ENCODE assay signal across 9 cellular contexts in genomic region chr3:183823963-183824362, GRCh38. TPM values are rescaled to one million over a fixed set of nuclear protein-coding genes. Genes with fewer than 3 reads are reported as not detected.
A peak's percentile ranks its signal among the peaks of the same experiment; 100 is the strongest.
DNase-seq lines count a peak whose midpoint lies in the region; TF ChIP-seq lines count a peak whose summit lies in the region.
"Had no signal": no experiment of that assay in that cellular context is flagged by ENCODE, and none has a peak within 500 bp of the region (broad histone marks: within the 10 kb centered on the region; RNA-seq: fewer than 3 reads in every experiment).

No MANE protein-coding gene starts in this region.

- H3K4me3 ChIP-seq in WI38 (ENCODE audit: low read depth, low read length) (peak overlapping the region; percentile 62), mesodermal cell (ENCODE audit: extremely low read depth, insufficient read depth, low read length, poor library complexity, severe bottlenecking) (peak overlapping the region; percentile 57), mesenchymal stem cell (ENCODE audit: insufficient read depth in 1 of 2, low read depth in 1 of 2, low read length in 2 of 2) (no peak overlapping the region), coronary artery (no peak overlapping the region)

- peaks cover 10% of the 10 kb centered on the region for H3K79me1 ChIP-seq in mesenchymal stem cell (replicated peaks; ENCODE audit: low read length, poor library complexity, severe bottlenecking)

- no peak overlapping the region for H3K18ac ChIP-seq in mesenchymal stem cell (ENCODE audit: low read depth in 1 of 2, low read length in 2 of 2)

- no peak overlapping the region for H2BK120ac ChIP-seq in mesenchymal stem cell (ENCODE audit: low read depth, low read length)

- no peak overlapping the region for H2BK12ac ChIP-seq in mesenchymal stem cell (ENCODE audit: low read length in 2 of 2)

- no peak for TF ChIP-seq EP300 in Ishikawa (IDR thresholded peaks at IDR 0.05; ENCODE audit: borderline replicate concordance)

- H2BK15ac ChIP-seq in mesenchymal stem cell (ENCODE audit: low read depth, poor library complexity, severe bottlenecking), result no peak overlapping the region

- no peak overlapping the region for H2AK5ac ChIP-seq in mesenchymal stem cell (ENCODE audit: low read length, severe bottlenecking)

- DNase-seq in COR-L47 (lab: John Stamatoyannopoulos, UW) (peak; percentile 64), erythroblast (lab: John Stamatoyannopoulos, UW) (no peak), hepatic stellate cell (ENCODE audit: low spot score) (no peak), mesenchymal stem cell (no peak), coronary artery (ENCODE audit: low spot score) (no peak)
- DNase-seq: amniotic stem cell had no signal

- no peak overlapping the region for H3K4me2 ChIP-seq in mesenchymal stem cell (ENCODE audit: low read length, poor library complexity, severe bottlenecking)

- H2AFZ ChIP-seq in mesenchymal stem cell (ENCODE audit: low read depth, low read length), result no peak overlapping the region

- H3K9me3 ChIP-seq in mesodermal cell (ENCODE audit: control insufficient read depth, low read length) (no peaks in the 10 kb centered on the region), mesenchymal stem cell (ENCODE audit: control insufficient read depth, low read length) (no peaks in the 10 kb centered on the region)

- no peak overlapping the region for H3K14ac ChIP-seq in mesenchymal stem cell (ENCODE audit: low read length in 2 of 2)

- H4K91ac ChIP-seq in mesenchymal stem cell (ENCODE audit: low read length), result no peak overlapping the region

- H3K27ac ChIP-seq in mesodermal cell (ENCODE audit: low read depth, low read length, severe bottlenecking), result no peak overlapping the region
- H3K27ac ChIP-seq in mesenchymal stem cell (ENCODE audit: low read length, poor library complexity, severe bottlenecking), result no peak overlapping the region
- no peak overlapping the region for H3K27ac ChIP-seq in coronary artery

- TF ChIP-seq CTCF in WI38 (IDR thresholded peaks at IDR 0.05; ENCODE audit: low read depth, low read length), result no peak
- no peak for TF ChIP-seq CTCF in coronary artery (IDR thresholded peaks at IDR 0.05)

- 100% methylated on average over 1 of the region's 5 CpGs; no CpG with 5 or more reads in 1 of the 2 experiments for WGBS in mesodermal cell (ENCODE audit: insufficient coverage in 2 of 2), 2 experiments
- 92% methylated on average over 4 of the region's 5 CpGs for WGBS in mesenchymal stem cell

- no peak overlapping the region for H3K23ac ChIP-seq in mesenchymal stem cell (ENCODE audit: low read length in 2 of 2)

- H3K9ac ChIP-seq in mesenchymal stem cell (ENCODE audit: low read length), result no peak overlapping the region

- TF ChIP-seq RAD21 in Ishikawa (IDR thresholded peaks at IDR 0.05; ENCODE audit: low read depth), result peak; percentile 59

- H3K4me1 ChIP-seq in mesodermal cell (ENCODE audit: control insufficient read depth, insufficient read depth, low read length, poor library complexity, severe bottlenecking) (peaks cover 5% of the 10 kb centered on the region), mesenchymal stem cell (ENCODE audit: control insufficient read depth, insufficient read depth, low read depth, low read length) (peaks cover 11% of the 10 kb centered on the region)

- no peaks in the 10 kb centered on the region for H3K27me3 ChIP-seq in mesenchymal stem cell (ENCODE audit: control insufficient read depth in 1 of 2, insufficient read depth in 1 of 2, low read length in 2 of 2)

- H3K4ac ChIP-seq in mesenchymal stem cell (ENCODE audit: low read depth in 1 of 2, low read length in 2 of 2), result no peak overlapping the region

- no peak for TF ChIP-seq POLR2A in erythroblast (IDR thresholded peaks at IDR 0.05; ENCODE audit: low read length)

- peaks cover 12% of the 10 kb centered on the region for H3K36me3 ChIP-seq in mesodermal cell (ENCODE audit: control insufficient read depth, insufficient read depth, low read length)
- H3K36me3 ChIP-seq in mesenchymal stem cell (ENCODE audit: control insufficient read depth in 1 of 2, insufficient read depth in 2 of 2, low read depth in 1 of 2, low read length in 2 of 2), result peaks cover 9 to 22% of the 10 kb centered on the region in 2 experiments

- H4K8ac ChIP-seq in mesenchymal stem cell (ENCODE audit: low read length), result no peak overlapping the region

- no peak overlapping the region for H2BK5ac ChIP-seq in mesenchymal stem cell (ENCODE audit: low read depth, low read length, poor library complexity, severe bottlenecking)

TF ChIP-seq in Ishikawa, 13 proteins besides CTCF, POLR2A, EP300 and RAD21:
- TF ChIP-seq CREB1 (IDR thresholded peaks at IDR 0.05; ENCODE audit: low read depth), result no peak
- no peak for TF ChIP-seq TCF12 (IDR thresholded peaks at IDR 0.05; ENCODE audit: low read depth)
- no peak for TF ChIP-seq TEAD4 (IDR thresholded peaks at IDR 0.05)
- no peak for TF ChIP-seq TAF1 (IDR thresholded peaks at IDR 0.05; ENCODE audit: low read depth)
- no peak for TF ChIP-seq EGR1 (IDR thresholded peaks at IDR 0.05)
- no peak for TF ChIP-seq ZBTB7A (IDR thresholded peaks at IDR 0.05; ENCODE audit: low read depth)
- TF ChIP-seq, protein P1, sequence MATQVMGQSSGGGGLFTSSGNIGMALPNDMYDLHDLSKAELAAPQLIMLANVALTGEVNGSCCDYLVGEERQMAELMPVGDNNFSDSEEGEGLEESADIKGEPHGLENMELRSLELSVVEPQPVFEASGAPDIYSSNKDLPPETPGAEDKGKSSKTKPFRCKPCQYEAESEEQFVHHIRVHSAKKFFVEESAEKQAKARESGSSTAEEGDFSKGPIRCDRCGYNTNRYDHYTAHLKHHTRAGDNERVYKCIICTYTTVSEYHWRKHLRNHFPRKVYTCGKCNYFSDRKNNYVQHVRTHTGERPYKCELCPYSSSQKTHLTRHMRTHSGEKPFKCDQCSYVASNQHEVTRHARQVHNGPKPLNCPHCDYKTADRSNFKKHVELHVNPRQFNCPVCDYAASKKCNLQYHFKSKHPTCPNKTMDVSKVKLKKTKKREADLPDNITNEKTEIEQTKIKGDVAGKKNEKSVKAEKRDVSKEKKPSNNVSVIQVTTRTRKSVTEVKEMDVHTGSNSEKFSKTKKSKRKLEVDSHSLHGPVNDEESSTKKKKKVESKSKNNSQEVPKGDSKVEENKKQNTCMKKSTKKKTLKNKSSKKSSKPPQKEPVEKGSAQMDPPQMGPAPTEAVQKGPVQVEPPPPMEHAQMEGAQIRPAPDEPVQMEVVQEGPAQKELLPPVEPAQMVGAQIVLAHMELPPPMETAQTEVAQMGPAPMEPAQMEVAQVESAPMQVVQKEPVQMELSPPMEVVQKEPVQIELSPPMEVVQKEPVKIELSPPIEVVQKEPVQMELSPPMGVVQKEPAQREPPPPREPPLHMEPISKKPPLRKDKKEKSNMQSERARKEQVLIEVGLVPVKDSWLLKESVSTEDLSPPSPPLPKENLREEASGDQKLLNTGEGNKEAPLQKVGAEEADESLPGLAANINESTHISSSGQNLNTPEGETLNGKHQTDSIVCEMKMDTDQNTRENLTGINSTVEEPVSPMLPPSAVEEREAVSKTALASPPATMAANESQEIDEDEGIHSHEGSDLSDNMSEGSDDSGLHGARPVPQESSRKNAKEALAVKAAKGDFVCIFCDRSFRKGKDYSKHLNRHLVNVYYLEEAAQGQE (IDR thresholded peaks at IDR 0.05; ENCODE audit: low read depth), result no peak
- no peak for TF ChIP-seq CEBPB (IDR thresholded peaks at IDR 0.05)
- TF ChIP-seq FOXM1 (IDR thresholded peaks at IDR 0.05; ENCODE audit: borderline replicate concordance, low read depth), result no peak
TF ChIP-seq in Ishikawa: peak in this region for 0.

RNA-seq across cellular contexts. Expression of gene MAP6D1, which starts 1.4 kb away (rescaled TPM):
- 1.8 TPM for polyA plus RNA-seq in mesodermal cell (2013, experiment 1 of 2)
- 1.8 TPM for polyA plus RNA-seq in mesodermal cell (2013, experiment 2 of 2)
- 1.8 TPM for polyA plus RNA-seq in mesenchymal stem cell (2013, experiment 1 of 2)
- polyA plus RNA-seq in mesenchymal stem cell (2013, experiment 2 of 2), result 1.7 TPM

Comparison
In these comparisons a context has a peak if more than half of its experiments do, and no peak if none do; other contexts are left out.
1. H3K4me3 ChIP-seq: peak in WI38 (single experiment) and mesodermal cell (single experiment); none in mesenchymal stem cell (0 of 2) and coronary artery (single experiment).